ENCODE assay signal across 8 cellular contexts in the genomic region with DNA sequence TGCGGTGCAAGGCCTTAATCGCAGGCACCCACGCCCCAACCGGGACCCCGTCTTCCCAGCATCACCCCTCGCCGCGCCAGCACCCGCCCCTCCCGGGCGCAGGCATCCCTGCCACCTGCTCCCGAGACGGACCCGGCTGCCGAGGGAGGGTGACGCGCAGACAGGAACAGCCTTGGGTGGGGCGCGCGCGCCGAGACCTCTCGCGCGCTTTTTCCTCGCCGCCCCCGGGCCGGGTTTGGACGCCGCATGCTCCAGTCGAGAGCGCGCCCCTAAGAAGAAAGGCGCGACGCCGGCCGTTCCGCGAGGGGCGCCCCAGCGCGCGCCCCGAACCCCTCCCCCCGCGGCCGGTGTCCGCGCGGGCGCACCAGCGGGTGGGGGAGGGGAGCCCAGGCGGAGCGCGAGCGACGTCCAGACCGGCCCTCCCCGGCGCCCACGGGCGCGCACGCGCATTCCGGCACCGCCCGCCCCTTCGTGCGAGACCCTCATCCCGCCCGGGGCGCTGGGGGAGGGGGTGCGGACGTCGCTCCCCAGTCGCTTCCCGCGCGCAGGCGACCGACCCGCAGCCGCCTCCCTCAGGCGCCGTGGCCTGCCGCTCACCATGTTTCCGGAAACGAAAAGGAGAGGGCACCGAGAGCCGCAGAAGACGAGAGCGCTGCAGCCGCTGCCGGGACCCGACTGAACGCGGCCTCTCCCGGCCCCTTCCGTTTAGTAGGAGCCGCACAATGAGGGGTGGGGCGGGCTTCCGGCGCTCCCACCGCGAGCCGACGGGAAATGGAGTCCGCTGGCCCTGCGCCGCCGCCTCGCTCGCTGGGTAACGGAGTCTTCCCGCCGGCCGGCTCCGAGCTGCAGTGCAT. TPM values are rescaled to one million over a fixed set of nuclear protein-coding genes. Genes with fewer than 3 reads are reported as not detected.
DNase-seq lines count a peak whose midpoint lies in the region; ATAC-seq and TF ChIP-seq lines count a peak whose summit lies in the region.

A gene (minus strand): TSS at position 681 of the 854 bp plus-strand sequence. CDS start 81 bp downstream, at position 600.

- peak within 1 kb of the TSS; percentile 96 for H3K4me3 ChIP-seq in effector memory CD4-positive, alpha-beta T cell (ENCODE audit: insufficient read depth, low read depth, low read length, poor library complexity, severe bottlenecking)
- peak within 1 kb of the TSS; percentile 82 to 94 for H3K4me3 ChIP-seq in mesenchymal stem cell (ENCODE audit: insufficient read depth in 1 of 2, low read depth in 1 of 2, low read length in 2 of 2)

- H3K14ac ChIP-seq in mesenchymal stem cell (ENCODE audit: low read length in 2 of 2): peak within 1 kb of the TSS in 1 of 2 experiments; percentile 98

- peak within 1 kb of the TSS; percentile 79 to 99 for H3K4ac ChIP-seq in mesenchymal stem cell (ENCODE audit: low read depth in 1 of 2, low read length in 2 of 2)

- H3K23ac ChIP-seq in mesenchymal stem cell (ENCODE audit: low read length in 2 of 2): peak within 1 kb of the TSS in 1 of 2 experiments; percentile 90

- ATAC-seq in CD4-positive, alpha-beta T cell (ENCODE audit: poor library complexity): peak; percentile 67
- peak; percentile 42 for ATAC-seq in GM19463 (IDR thresholded peaks at IDR 0.05; ENCODE audit: unreplicated experiment)

- H3K36me3 ChIP-seq in effector memory CD4-positive, alpha-beta T cell (ENCODE audit: control insufficient read depth, insufficient read depth, low read length): peaks cover 42% of the 10 kb centered on the region
- peaks cover 46 to 48% of the 10 kb centered on the region in 2 experiments for H3K36me3 ChIP-seq in mesenchymal stem cell (ENCODE audit: control insufficient read depth in 1 of 2, insufficient read depth in 2 of 2, low read depth in 1 of 2, low read length in 2 of 2)

- peak within 1 kb of the TSS; percentile 72 for H3K4me2 ChIP-seq in mesenchymal stem cell (ENCODE audit: low read length, poor library complexity, severe bottlenecking)

- under 1% methylated on average over 96 of the region's 121 CpGs for WGBS in mesenchymal stem cell

- H3K36me3 Mint-ChIP-seq in CD4-positive, alpha-beta T cell (ENCODE audit: low read depth): peaks cover 84% of the 10 kb centered on the region

- peak within 1 kb of the TSS; percentile 17 for H2AK5ac ChIP-seq in mesenchymal stem cell (ENCODE audit: low read length, severe bottlenecking)

- CTCF ChIA-PET in CD4-positive, alpha-beta T cell (lab: Charles Lee): interaction anchor here (1.0 to 5.2 kb wide), 2 partner anchors 27 to 31 kb away, joined by 6 to 80 read pairs; a partner anchor contains a TSS

- H3K18ac ChIP-seq in mesenchymal stem cell (ENCODE audit: low read depth in 1 of 2, low read length in 2 of 2): peak within 1 kb of the TSS; percentile 97 to 99

- no peak for TF ChIP-seq CTCF in CD4-positive, alpha-beta T cell (IDR thresholded peaks at IDR 0.05)

- peaks cover 46% of the 10 kb centered on the region for H3K4me1 ChIP-seq in effector memory CD4-positive, alpha-beta T cell (ENCODE audit: control insufficient read depth, insufficient read depth, low read length, poor library complexity, severe bottlenecking)
- peaks cover 39% of the 10 kb centered on the region for H3K4me1 ChIP-seq in mesenchymal stem cell (ENCODE audit: control insufficient read depth, insufficient read depth, low read depth, low read length)

- H3K4me3 Mint-ChIP-seq in CD4-positive, alpha-beta T cell: peak within 1 kb of the TSS; percentile 91

- no peaks in the 10 kb centered on the region for H3K27me3 ChIP-seq in CD4-positive, alpha-beta T cell (ENCODE audit: control insufficient read depth, insufficient read depth, low read length)
- H3K27me3 ChIP-seq in effector memory CD4-positive, alpha-beta T cell (replicated peaks; ENCODE audit: control insufficient read depth, insufficient read depth, low read length, poor library complexity, severe bottlenecking): no peaks in the 10 kb centered on the region
- no peaks in the 10 kb centered on the region for H3K27me3 ChIP-seq in mesenchymal stem cell (ENCODE audit: control insufficient read depth in 1 of 2, insufficient read depth in 1 of 2, low read length in 2 of 2)

- peak within 1 kb of the TSS in 1 of 2 experiments; percentile 70 for H2BK12ac ChIP-seq in mesenchymal stem cell (ENCODE audit: low read length in 2 of 2)

- H4K8ac ChIP-seq in mesenchymal stem cell (ENCODE audit: low read length): peak within 1 kb of the TSS; percentile 66

- peak within 1 kb of the TSS; percentile 89 for H2BK15ac ChIP-seq in mesenchymal stem cell (ENCODE audit: low read depth, poor library complexity, severe bottlenecking)

- H2BK120ac ChIP-seq in mesenchymal stem cell (ENCODE audit: low read depth, low read length): peak within 1 kb of the TSS; percentile 90

- no peaks in the 10 kb centered on the region for H3K27me3 Mint-ChIP-seq in CD4-positive, alpha-beta T cell

- peak within 1 kb of the TSS; percentile 92 for H3K27ac ChIP-seq in CD4-positive, alpha-beta T cell (ENCODE audit: low read depth, low read length)
- peak within 1 kb of the TSS; percentile 86 for H3K27ac ChIP-seq in effector memory CD4-positive, alpha-beta T cell (ENCODE audit: insufficient read depth, low read length, poor library complexity, severe bottlenecking)
- H3K27ac ChIP-seq in mesenchymal stem cell (ENCODE audit: low read length, poor library complexity, severe bottlenecking): peak within 1 kb of the TSS; percentile 97

- peak within 1 kb of the TSS; percentile 34 for H2AFZ ChIP-seq in mesenchymal stem cell (ENCODE audit: low read depth, low read length)

- POLR2A ChIA-PET in CD4-positive, alpha-beta T cell (lab: Charles Lee): interaction anchor here (0.6 to 5.8 kb wide), 39 partner anchors 8 to 736 kb away, joined by 3 to 248 read pairs (median 5); a partner anchor contains a TSS

- H2BK5ac ChIP-seq in mesenchymal stem cell (ENCODE audit: low read depth, low read length, poor library complexity, severe bottlenecking): peak within 1 kb of the TSS; percentile 97

- H4K91ac ChIP-seq in mesenchymal stem cell (ENCODE audit: low read length): peak within 1 kb of the TSS; percentile 92

- intact Hi-C loops in CD4-positive, alpha-beta T cell (cut with DNase I, micrococcal nuclease): loop anchor here (1.0 to 10.0 kb wide), 8 partner anchors 25 to 427 kb away; a partner anchor contains a TSS

- H3K9ac ChIP-seq in mesenchymal stem cell (ENCODE audit: low read length): peak within 1 kb of the TSS; percentile 94

- no peaks in the 10 kb centered on the region for H3K9me3 Mint-ChIP-seq in CD4-positive, alpha-beta T cell

- peak within 1 kb of the TSS; percentile 94 for H3K27ac Mint-ChIP-seq in CD4-positive, alpha-beta T cell

- DNase-seq in CD4-positive, alpha-beta T cell: peak; percentile 93 to 97 (median 96)
- DNase-seq in HS-27A (ENCODE audit: low read depth): peak; percentile 94
- peak; percentile 97 for DNase-seq in NOMO-1 treated with dmso at 0.1 percent for 144 hours (lab: John Stamatoyannopoulos, UW; ENCODE audit: unreplicated experiment)
- DNase-seq in activated CD8-positive, alpha-beta memory T cell treated with anti-CD3 and anti-CD28 coated beads for 4 hours (ENCODE audit: low read depth in 2 of 2): peak; percentile 93 to 95
- peak; percentile 94 to 97 (median 95) for DNase-seq in effector memory CD4-positive, alpha-beta T cell
- peak; percentile 98 for DNase-seq in mesenchymal stem cell
- DNase-seq in stimulated activated CD8-positive, alpha-beta memory T cell treated with anti-CD3 and anti-CD28 coated beads, Interleukin-12 subunit alpha, Interleukin-12 subunit beta, amount 100 ng/mL, for 24 hours (ENCODE audit: extremely low read depth): peak; percentile 95

- peaks cover 56% of the 10 kb centered on the region for H3K4me1 Mint-ChIP-seq in CD4-positive, alpha-beta T cell (ENCODE audit: low read depth)

- H3K9me3 ChIP-seq in CD4-positive, alpha-beta T cell (ENCODE audit: control insufficient read depth, low read length): no peaks in the 10 kb centered on the region
- H3K9me3 ChIP-seq in effector memory CD4-positive, alpha-beta T cell (ENCODE audit: control insufficient read depth, low read length): no peaks in the 10 kb centered on the region
- H3K9me3 ChIP-seq in mesenchymal stem cell (ENCODE audit: control insufficient read depth, low read length): no peaks in the 10 kb centered on the region

- H3K79me1 ChIP-seq in mesenchymal stem cell (replicated peaks; ENCODE audit: low read length, poor library complexity, severe bottlenecking): peaks cover 2% of the 10 kb centered on the region

RNA-seq across cellular contexts. Expression of the gene that starts here (rescaled TPM):
- 100 to 1,000 TPM; 322 to 331 TPM for total RNA-seq in CD4-positive, alpha-beta T cell
- 1,234 TPM for polyA plus RNA-seq in mesenchymal stem cell (2013, experiment 1 of 2)
- 1,236 TPM for polyA plus RNA-seq in mesenchymal stem cell (2013, experiment 2 of 2)

Comparison
In these comparisons a context has a peak if more than half of its experiments do, and no peak if none do; other contexts are left out.
1. Peak in every context shown above with its lines: DNase-seq, ATAC-seq, H3K4me3 ChIP-seq and H3K27ac ChIP-seq.